Comparison of ENCODE assay signal across 34 cellular contexts in the genomic region with DNA sequence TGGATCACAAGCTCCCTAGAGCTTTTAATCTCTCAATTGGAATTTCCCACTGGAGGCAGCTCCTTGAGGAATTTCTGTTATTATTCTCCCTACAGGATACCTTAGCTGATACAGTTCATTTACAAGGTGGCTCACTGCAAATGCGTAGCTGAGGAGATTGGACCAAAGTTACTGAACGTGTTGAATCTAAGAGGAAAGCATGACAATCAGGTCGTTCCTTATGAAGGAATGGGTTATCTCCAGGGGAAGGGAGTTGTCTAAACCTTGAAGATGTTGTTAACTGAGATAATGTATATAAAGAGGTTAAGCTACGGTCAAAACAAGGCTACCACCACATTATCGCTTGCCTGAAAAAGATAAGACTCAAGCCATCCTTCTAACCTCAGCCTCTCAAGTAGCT.
"Had no signal": no experiment of that assay in that cellular context is flagged by ENCODE, and none has a peak within 500 bp of the region (broad histone marks: within the 10 kb centered on the region; RNA-seq: fewer than 3 reads in every experiment).

No MANE protein-coding gene starts in this region.

- H3K9ac ChIP-seq: KMS-11 had no signal

- DNase-seq: Karpas-422, Kasumi-1, MG63, MM.1S, MV-4-11, NCI-H1048, NCI-H1092, NCI-H1092 treated with DMSO at 0.1 percent for 48 hours, NCI-H1105, NCI-H1105 treated with DMSO at 0.1 percent for 48 hours, NCI-H1417, NCI-H1417 treated with DMSO at 0.1 percent for 48 hours, NCI-H1436, NCI-H1436 treated with DMSO at 0.1 percent for 48 hours, NCI-H146, NCI-H1694, NCI-H1694 treated with DMSO at 0.1 percent for 48 hours, NCI-H187, NCI-H187 treated with DMSO at 0.1 percent for 48 hours, NCI-H1930, NCI-H2029, NCI-H2029 treated with DMSO at 0.1 percent for 48 hours, NCI-H2081, NCI-H2081 treated with DMSO at 0.1 percent for 48 hours, NCI-H2107, NCI-H2171, NCI-H2171 treated with DMSO at 0.1 percent for 48 hours, NCI-H2227 treated with DMSO at 0.1 percent for 48 hours, NCI-H226, NCI-H345, NCI-H446, NCI-H446 treated with DMSO at 0.1 percent for 48 hours, NCI-H510A had no signal

- H3K36me3 ChIP-seq: MG63 had no signal

- H3K27ac ChIP-seq: KMS-11 had no signal

- H3K4me2 ChIP-seq: KMS-11 had no signal

- H3K27me3 ChIP-seq: MG63 had no signal

- H3K4me3 ChIP-seq: MG63 had no signal

- H3K9me3 ChIP-seq: MG63 had no signal
